In genomic region chr3:25094932-25095690, GRCh38 we compare ENCODE assay signal across 1 cellular context.
TF ChIP-seq lines count a peak whose summit lies in the region.

No MANE protein-coding gene starts in this region.

TF ChIP-seq in GM12878, 131 proteins besides CTCF, POLR2A, EP300 and RAD21 (continued from another document):
- no peak for TF ChIP-seq ZBED1 (IDR thresholded peaks at IDR 0.05; ENCODE audit: borderline replicate concordance)
- TF ChIP-seq, protein P1, sequence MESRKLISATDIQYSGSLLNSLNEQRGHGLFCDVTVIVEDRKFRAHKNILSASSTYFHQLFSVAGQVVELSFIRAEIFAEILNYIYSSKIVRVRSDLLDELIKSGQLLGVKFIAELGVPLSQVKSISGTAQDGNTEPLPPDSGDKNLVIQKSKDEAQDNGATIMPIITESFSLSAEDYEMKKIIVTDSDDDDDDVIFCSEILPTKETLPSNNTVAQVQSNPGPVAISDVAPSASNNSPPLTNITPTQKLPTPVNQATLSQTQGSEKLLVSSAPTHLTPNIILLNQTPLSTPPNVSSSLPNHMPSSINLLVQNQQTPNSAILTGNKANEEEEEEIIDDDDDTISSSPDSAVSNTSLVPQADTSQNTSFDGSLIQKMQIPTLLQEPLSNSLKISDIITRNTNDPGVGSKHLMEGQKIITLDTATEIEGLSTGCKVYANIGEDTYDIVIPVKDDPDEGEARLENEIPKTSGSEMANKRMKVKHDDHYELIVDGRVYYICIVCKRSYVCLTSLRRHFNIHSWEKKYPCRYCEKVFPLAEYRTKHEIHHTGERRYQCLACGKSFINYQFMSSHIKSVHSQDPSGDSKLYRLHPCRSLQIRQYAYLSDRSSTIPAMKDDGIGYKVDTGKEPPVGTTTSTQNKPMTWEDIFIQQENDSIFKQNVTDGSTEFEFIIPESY (IDR thresholded peaks at IDR 0.05) = no peak
